ENCODE assay signal across 34 cellular contexts in the genomic region with DNA sequence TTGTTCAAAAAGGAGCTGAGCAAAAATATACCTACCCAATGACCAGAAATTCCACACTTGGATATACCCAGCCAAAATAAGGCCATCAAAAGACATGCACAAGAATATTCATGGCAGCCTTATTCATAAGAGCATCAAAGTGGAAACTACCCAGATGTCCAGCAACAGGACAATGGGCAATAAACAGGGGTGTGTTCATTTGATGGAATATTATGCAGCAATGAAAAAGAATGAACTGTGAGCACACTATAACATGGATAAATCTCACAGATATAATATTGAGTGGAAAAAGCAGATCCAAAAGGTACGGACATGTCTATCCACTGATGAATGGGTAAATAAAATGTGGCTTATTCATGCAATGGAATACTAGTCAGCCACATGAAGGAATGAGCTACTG.
"Had no signal": no experiment of that assay in that cellular context is flagged by ENCODE, and none has a peak within 500 bp of the region (broad histone marks: within the 10 kb centered on the region; RNA-seq: fewer than 3 reads in every experiment).

No MANE protein-coding gene starts in this region.

- H3K4me3 ChIP-seq: MG63 had no signal

- H3K36me3 ChIP-seq: MG63 had no signal

- DNase-seq: Karpas-422, Kasumi-1, MG63, MM.1S, MV-4-11, NCI-H1048, NCI-H1092, NCI-H1092 treated with DMSO at 0.1 percent for 48 hours, NCI-H1105, NCI-H1105 treated with DMSO at 0.1 percent for 48 hours, NCI-H1417, NCI-H1417 treated with DMSO at 0.1 percent for 48 hours, NCI-H1436, NCI-H1436 treated with DMSO at 0.1 percent for 48 hours, NCI-H146, NCI-H1694, NCI-H1694 treated with DMSO at 0.1 percent for 48 hours, NCI-H187, NCI-H187 treated with DMSO at 0.1 percent for 48 hours, NCI-H1930, NCI-H2029, NCI-H2029 treated with DMSO at 0.1 percent for 48 hours, NCI-H2081, NCI-H2081 treated with DMSO at 0.1 percent for 48 hours, NCI-H2107, NCI-H2171, NCI-H2171 treated with DMSO at 0.1 percent for 48 hours, NCI-H2227 treated with DMSO at 0.1 percent for 48 hours, NCI-H226, NCI-H345, NCI-H446, NCI-H446 treated with DMSO at 0.1 percent for 48 hours, NCI-H510A, NCI-H510A treated with DMSO at 0.1 percent for 48 hours had no signal

- H3K9me3 ChIP-seq: MG63 had no signal
